ENCODE assay signal across 8 cellular contexts in the genomic region with DNA sequence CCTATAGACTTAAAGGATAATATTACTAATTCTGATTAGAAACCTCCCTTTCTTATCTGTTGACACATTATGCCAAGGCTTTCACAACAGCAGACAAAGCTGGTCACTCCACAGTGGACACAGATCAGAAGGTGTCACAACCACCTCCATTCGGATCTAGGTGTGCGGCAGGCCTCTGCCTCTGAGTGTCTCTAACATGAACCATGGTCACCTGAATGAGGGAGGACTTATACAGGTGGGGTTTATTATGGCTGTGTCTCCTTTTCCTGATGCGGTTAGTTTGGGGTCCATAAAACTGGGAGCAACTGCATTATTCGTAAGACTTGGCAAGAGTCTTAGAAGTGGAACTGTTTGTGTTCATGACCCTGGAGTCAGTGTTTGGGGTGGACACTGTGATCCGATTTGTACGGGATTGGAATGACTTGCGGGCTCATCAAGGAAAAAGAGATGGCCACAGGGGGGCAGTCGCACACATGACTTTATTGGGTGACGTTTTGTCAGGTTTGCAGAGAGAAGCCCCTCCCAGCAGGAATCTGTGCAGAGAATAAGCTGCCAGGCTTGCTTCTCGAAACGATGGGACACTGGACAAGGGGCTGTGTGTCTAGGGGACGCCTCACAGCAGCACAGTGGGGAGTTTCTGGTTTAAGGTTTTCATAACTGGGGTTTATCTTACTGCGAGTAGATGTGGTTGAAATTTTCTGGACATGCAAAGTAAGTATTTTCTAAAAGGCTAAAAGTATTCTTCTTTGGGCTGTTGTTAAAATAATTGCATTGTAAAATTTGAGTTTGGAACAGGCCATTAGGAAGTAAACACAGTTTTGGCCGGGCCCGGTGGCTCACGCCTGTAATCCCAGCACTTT.
DNase-seq lines count a peak whose midpoint lies in the region; ATAC-seq, FAIRE-seq and TF ChIP-seq lines count a peak whose summit lies in the region.

No MANE protein-coding gene starts in this region.

- peaks cover 12% of the 10 kb centered on the region for H3K27me3 Mint-ChIP-seq in activated T-helper 1 cell treated with anti-CD3 and anti-CD28 coated beads, Interleukin-12 subunit alpha, Interleukin-12 subunit beta, Interleukin-2, Interleukin-4 antibody, amounts not matched to agents 30 ng/mL and 10 ng/mL and 1 ng/mL, durations not matched to agents 14 hours and 24 hours and 36 hours (ENCODE audit: insufficient read depth)

- H3K4me3 ChIP-seq in OCI-LY3 (ENCODE audit: low read length) (peak overlapping the region; percentile 46), gastroesophageal sphincter (no peak overlapping the region), pancreas (no peak overlapping the region), transverse colon (no peak overlapping the region)

- no peak for TF ChIP-seq EP300 in gastroesophageal sphincter (IDR thresholded peaks at IDR 0.05)
- no peak for TF ChIP-seq EP300 in transverse colon (IDR thresholded peaks at IDR 0.05; ENCODE audit: low read depth)

- H3K4me1 Mint-ChIP-seq in activated T-helper 1 cell treated with anti-CD3 and anti-CD28 coated beads, Interleukin-12 subunit alpha, Interleukin-12 subunit beta, Interleukin-2, Interleukin-4 antibody, amounts not matched to agents 30 ng/mL and 10 ng/mL and 1 ng/mL, durations not matched to agents 14 hours and 24 hours and 36 hours (ENCODE audit: low read depth): peaks cover 8% of the 10 kb centered on the region

- peak overlapping the region; percentile 71; the same call in 1 of the 2 replicates for H2AFZ ChIP-seq in OCI-LY3 (ENCODE audit: low read depth, low read length)

- no peaks in the 10 kb centered on the region for H3K36me3 Mint-ChIP-seq in activated T-helper 1 cell treated with anti-CD3 and anti-CD28 coated beads, Interleukin-12 subunit alpha, Interleukin-12 subunit beta, Interleukin-2, Interleukin-4 antibody, amounts not matched to agents 30 ng/mL and 10 ng/mL and 1 ng/mL, durations not matched to agents 14 hours and 24 hours and 36 hours (ENCODE audit: low read depth)

- H3K4me2 ChIP-seq in OCI-LY3 (ENCODE audit: low read length): peak overlapping the region; percentile 59

- H3K9me3 Mint-ChIP-seq in activated T-helper 1 cell treated with anti-CD3 and anti-CD28 coated beads, Interleukin-12 subunit alpha, Interleukin-12 subunit beta, Interleukin-2, Interleukin-4 antibody, amounts not matched to agents 30 ng/mL and 10 ng/mL and 1 ng/mL, durations not matched to agents 14 hours and 24 hours and 36 hours: no peaks in the 10 kb centered on the region

- no peak overlapping the region for H3K27ac Mint-ChIP-seq in activated T-helper 1 cell treated with anti-CD3 and anti-CD28 coated beads, Interleukin-12 subunit alpha, Interleukin-12 subunit beta, Interleukin-2, Interleukin-4 antibody, amounts not matched to agents 30 ng/mL and 10 ng/mL and 1 ng/mL, durations not matched to agents 14 hours and 24 hours and 36 hours

- intact Hi-C loops in activated T-helper 1 cell treated with anti-CD3 and anti-CD28 coated beads, Interleukin-12 subunit alpha, Interleukin-12 subunit beta, Interleukin-2, Interleukin-4 antibody, amounts not matched to agents 30 ng/mL and 10 ng/mL and 1 ng/mL, durations not matched to agents 14 hours and 24 hours and 36 hours (cut with micrococcal nuclease): loop anchor here (1.0 to 10.0 kb wide), 2 partner anchors 141 to 1157 kb away; a partner anchor contains a TSS
- intact Hi-C loops in pancreas (cut with DNase I): loop anchor here in 1 of 3 donors (5.0 kb wide), 1 partner anchor 140 kb away; no protein-coding TSS in a partner anchor
- intact Hi-C loops in transverse colon (cut with DNase I; ENCODE audit: low total_unique reads): no loop called here

- DNase-seq in EL (peak; percentile 27), HT-29 (ENCODE audit: low spot score) (peak; percentile 64), pancreas (peak in 5 of 6 donors; percentile 28 to 71 (median 42)), transverse colon (peak; percentile 47)
- peak; percentile 13 for DNase-seq in activated T-helper 1 cell treated with anti-CD3 and anti-CD28 coated beads, Interleukin-12 subunit alpha, Interleukin-12 subunit beta, Interleukin-2, Interleukin-4 antibody, amounts not matched to agents 30 ng/mL and 10 ng/mL and 1 ng/mL, durations not matched to agents 14 hours and 24 hours and 36 hours (ENCODE audit: low spot score)

- H3K27me3 ChIP-seq in OCI-LY3 (ENCODE audit: low read depth, low read length) (peaks cover 37% of the 10 kb centered on the region), gastroesophageal sphincter (peaks cover 60% of the 10 kb centered on the region), pancreas (peaks cover 0 to 10% (median 0%) of the 10 kb centered on the region in 4 donors), transverse colon (peaks cover 24% of the 10 kb centered on the region)

- H3K9ac ChIP-seq in OCI-LY3 (ENCODE audit: low read length): no peak overlapping the region

- ATAC-seq in gastroesophageal sphincter (peak; percentile 22), pancreas (peak in 3 of 4 donors; percentile 64 to 86 (median 76)), GM21360 (IDR thresholded peaks at IDR 0.05; ENCODE audit: unreplicated experiment) (no peak)

- H3K36me3 ChIP-seq in OCI-LY3 (replicated peaks; ENCODE audit: low read depth, low read length) (no peaks in the 10 kb centered on the region), gastroesophageal sphincter (no peaks in the 10 kb centered on the region), pancreas (no peaks in the 10 kb centered on the region), transverse colon (no peaks in the 10 kb centered on the region)

- in situ Hi-C loops in transverse colon (cut with MboI; ENCODE audit: low pct_ligation_motif_present in 1 of 4, low pct_unique_long_range_greater_than_20kb in 1 of 4, low sequenced_read_pairs in 3 of 4): loop anchor here in 2 of 4 donors (5.0 kb wide), 1 partner anchor 140 kb away; no protein-coding TSS in a partner anchor

- H3K79me2 ChIP-seq in OCI-LY3 (ENCODE audit: low read length): no peaks in the 10 kb centered on the region

- H3K4me1 ChIP-seq in OCI-LY3 (ENCODE audit: low read length) (peaks cover 10% of the 10 kb centered on the region), gastroesophageal sphincter (no peaks in the 10 kb centered on the region), pancreas (no peaks in the 10 kb centered on the region), transverse colon (no peaks in the 10 kb centered on the region)

- H3K27ac ChIP-seq in OCI-LY3 (ENCODE audit: low read length) (no peak overlapping the region), gastroesophageal sphincter (no peak overlapping the region), pancreas (no peak overlapping the region), transverse colon (no peak overlapping the region)

- H3K9me3 ChIP-seq in OCI-LY3 (ENCODE audit: insufficient read depth, low read length) (no peaks in the 10 kb centered on the region), gastroesophageal sphincter (no peaks in the 10 kb centered on the region), pancreas (no peaks in the 10 kb centered on the region), transverse colon (no peaks in the 10 kb centered on the region)

- TF ChIP-seq CTCF in OCI-LY3 (IDR thresholded peaks at IDR 0.05; ENCODE audit: low read depth, low read length) (peak; percentile 96), gastroesophageal sphincter (IDR thresholded peaks at IDR 0.05) (peak in 2 of 4 experiments; percentile 39 to 58), pancreas (IDR thresholded peaks at IDR 0.05) (peak; percentile 26 to 48 (median 34)), transverse colon (IDR thresholded peaks at IDR 0.05) (peak; percentile 29 to 53 (median 39))

- H3K4me3 Mint-ChIP-seq in activated T-helper 1 cell treated with anti-CD3 and anti-CD28 coated beads, Interleukin-12 subunit alpha, Interleukin-12 subunit beta, Interleukin-2, Interleukin-4 antibody, amounts not matched to agents 30 ng/mL and 10 ng/mL and 1 ng/mL, durations not matched to agents 14 hours and 24 hours and 36 hours: no peak overlapping the region

- no peaks in the 10 kb centered on the region for H4K20me1 ChIP-seq in OCI-LY3 (ENCODE audit: insufficient read depth, low read length)

- FAIRE-seq in pancreas (lab: Jason Lieb, UNC): no peak

- TF ChIP-seq POLR2A in gastroesophageal sphincter (IDR thresholded peaks at IDR 0.05) (no peak), transverse colon (IDR thresholded peaks at IDR 0.05) (no peak)

- 24 to 25% methylated on average over 8 to 15 of the region's 16 CpGs for WGBS in gastroesophageal sphincter (ENCODE audit: low coverage in 1 of 2), 2 donors
- 15 to 20% methylated on average over 16 of the region's 16 CpGs for WGBS in pancreas, 2 donors
- WGBS in transverse colon (ENCODE audit: low coverage in 1 of 2), 2 donors: 21 to 26% methylated on average over 8 to 16 of the region's 16 CpGs

Comparison
In these comparisons a context has a peak if more than half of its experiments do, and no peak if none do; other contexts are left out.
1. DNase-seq: peak in every context shown above with its lines; median percentile 64 in HT-29; 47 in transverse colon; 42 in pancreas; 27 in EL; 13 in activated T-helper 1 cell treated with anti-CD3 and anti-CD28 coated beads, Interleukin-12 subunit alpha, Interleukin-12 subunit beta, Interleukin-2, Interleukin-4 antibody, amounts not matched to agents 30 ng/mL and 10 ng/mL and 1 ng/mL, durations not matched to agents 14 hours and 24 hours and 36 hours.